In the genomic region with DNA sequence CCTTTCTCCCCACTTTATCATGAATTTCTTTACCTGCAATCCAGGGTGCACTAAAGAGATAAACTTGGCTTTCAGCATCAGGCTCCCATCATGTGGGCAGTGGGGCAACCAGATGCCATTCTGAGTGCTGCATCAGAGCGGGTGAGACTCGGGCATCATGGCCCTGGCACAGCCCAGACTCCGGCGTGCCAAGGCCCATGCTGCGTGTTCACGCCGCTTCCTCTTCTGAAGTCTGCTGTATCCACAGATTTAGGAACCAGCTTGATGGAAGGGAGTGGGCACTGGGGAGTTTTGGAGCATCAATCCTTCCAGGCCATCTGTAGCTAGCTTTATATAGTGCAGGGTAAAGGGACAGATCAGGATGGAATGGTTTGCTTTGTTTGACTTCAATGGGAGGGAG, we compare ENCODE assay signal across 17 cellular contexts. TPM values are rescaled to one million over a fixed set of nuclear protein-coding genes. Genes with fewer than 3 reads are reported as not detected.
DNase-seq lines count a peak whose midpoint lies in the region; ATAC-seq and TF ChIP-seq lines count a peak whose summit lies in the region.
"Had no signal": no experiment of that assay in that cellular context is flagged by ENCODE, and none has a peak within 500 bp of the region (broad histone marks: within the 10 kb centered on the region; RNA-seq: fewer than 3 reads in every experiment).

No MANE protein-coding gene starts in this region.

- ATAC-seq in gastroesophageal sphincter (no peak), GM21447 (IDR thresholded peaks at IDR 0.05; ENCODE audit: unreplicated experiment) (no peak)
- no peak for ATAC-seq in activated CD8-positive, alpha-beta T cell treated with anti-CD3 and anti-CD28 coated beads, Interleukin-2, amount 10 ng/mL, durations not matched to agents 7 days and 5 days
- ATAC-seq: CD8-positive, alpha-beta T cell; GM23338 had no signal

- H3K27me3 ChIP-seq in HUES6 (ENCODE audit: control insufficient read depth, insufficient read depth, low read length), result 0 out of 2 replicates have a peak, but pooled peaks cover 4% of the 10 kb centered on the region
- H3K27me3 ChIP-seq in endodermal cell (ENCODE audit: control insufficient read depth, insufficient read depth, low read length, poor library complexity, severe bottlenecking), result no peaks in the 10 kb centered on the region
- H3K27me3 ChIP-seq in gastroesophageal sphincter, result peaks cover 14% of the 10 kb centered on the region

- no peaks in the 10 kb centered on the region for H3K36me3 ChIP-seq in HUES6 (ENCODE audit: control insufficient read depth, insufficient read depth, low read length)
- H3K36me3 ChIP-seq in endodermal cell (ENCODE audit: control insufficient read depth, insufficient read depth, low read length), result no peaks in the 10 kb centered on the region
- H3K36me3 ChIP-seq in gastroesophageal sphincter, result no peaks in the 10 kb centered on the region

- peaks cover 41% of the 10 kb centered on the region for H3K4me1 Mint-ChIP-seq in brain
- peaks cover 62% of the 10 kb centered on the region for H3K4me1 Mint-ChIP-seq in endodermal cell
- no peaks in the 10 kb centered on the region for H3K4me1 Mint-ChIP-seq in activated CD4-positive, alpha-beta memory T cell treated with anti-CD3 and anti-CD28 coated beads for 36 hours (ENCODE audit: low read depth)
- H3K4me1 Mint-ChIP-seq in activated CD8-positive, alpha-beta T cell treated with anti-CD3 and anti-CD28 coated beads, Interleukin-2, amount 10 ng/mL, durations not matched to agents 7 days and 5 days (ENCODE audit: low read depth), result no peaks in the 10 kb centered on the region
- H3K4me1 Mint-ChIP-seq: CD14-positive monocyte had no signal

- POLR2A ChIA-PET in activated CD4-positive, alpha-beta memory T cell treated with anti-CD3 and anti-CD28 coated beads for 36 hours (lab: Charles Lee), result no interaction called here
- POLR2A ChIA-PET in activated CD8-positive, alpha-beta T cell treated with anti-CD3 and anti-CD28 coated beads, Interleukin-2, amount 10 ng/mL, durations not matched to agents 7 days and 5 days (lab: Charles Lee), result no interaction called here

- peak; percentile 49 for DNase-seq in endodermal cell
- DNase-seq in activated CD4-positive, alpha-beta memory T cell treated with anti-CD3 and anti-CD28 coated beads for 36 hours, result no peak
- DNase-seq in activated CD8-positive, alpha-beta T cell treated with anti-CD3 and anti-CD28 coated beads, Interleukin-2, amount 10 ng/mL, durations not matched to agents 7 days and 5 days, result no peak
- DNase-seq: CD8-positive, alpha-beta T cell; COR-L47; DMS153; DND-41; GF-D8; H9; KBM-7 had no signal

- CTCF ChIA-PET in activated CD4-positive, alpha-beta memory T cell treated with anti-CD3 and anti-CD28 coated beads for 36 hours (lab: Charles Lee), result no interaction called here
- CTCF ChIA-PET in activated CD8-positive, alpha-beta T cell treated with anti-CD3 and anti-CD28 coated beads, Interleukin-2, amount 10 ng/mL, durations not matched to agents 7 days and 5 days (lab: Charles Lee), result no interaction called here

- H3K27me3 Mint-ChIP-seq in brain (no peaks in the 10 kb centered on the region), endodermal cell (ENCODE audit: insufficient read depth) (peaks cover 16% of the 10 kb centered on the region)
- H3K27me3 Mint-ChIP-seq in activated CD4-positive, alpha-beta memory T cell treated with anti-CD3 and anti-CD28 coated beads for 36 hours, result peaks cover 4% of the 10 kb centered on the region
- H3K27me3 Mint-ChIP-seq in activated CD8-positive, alpha-beta T cell treated with anti-CD3 and anti-CD28 coated beads, Interleukin-2, amount 10 ng/mL, durations not matched to agents 7 days and 5 days (ENCODE audit: low read depth), result peaks cover 18% of the 10 kb centered on the region

- no peak overlapping the region for H3K4me3 ChIP-seq in HUES6 (ENCODE audit: low read depth, low read length)
- no peak overlapping the region for H3K4me3 ChIP-seq in endodermal cell (ENCODE audit: low read length)
- H3K4me3 ChIP-seq in gastroesophageal sphincter, result no peak overlapping the region
- H3K4me3 ChIP-seq: GM23338 had no signal

- H3K27ac Mint-ChIP-seq in brain, result peak overlapping the region in 3 of 5 experiments; percentile 14 to 77 (median 35)
- H3K27ac Mint-ChIP-seq in endodermal cell, result no peak overlapping the region
- H3K27ac Mint-ChIP-seq in activated CD4-positive, alpha-beta memory T cell treated with anti-CD3 and anti-CD28 coated beads for 36 hours, result no peak overlapping the region
- H3K27ac Mint-ChIP-seq in activated CD8-positive, alpha-beta T cell treated with anti-CD3 and anti-CD28 coated beads, Interleukin-2, amount 10 ng/mL, durations not matched to agents 7 days and 5 days, result no peak overlapping the region
- H3K27ac Mint-ChIP-seq: CD14-positive monocyte; CD8-positive, alpha-beta T cell; GM23338; H9 had no signal

- H3K4me1 ChIP-seq in HUES6 (ENCODE audit: control insufficient read depth, insufficient read depth, low read length) (peaks cover 27% of the 10 kb centered on the region), endodermal cell (ENCODE audit: control insufficient read depth, insufficient read depth, low read length) (peaks cover 23% of the 10 kb centered on the region), gastroesophageal sphincter (no peaks in the 10 kb centered on the region)

- H3K9me3 Mint-ChIP-seq in brain (no peaks in the 10 kb centered on the region), endodermal cell (peaks cover 2% of the 10 kb centered on the region)
- H3K9me3 Mint-ChIP-seq in activated CD4-positive, alpha-beta memory T cell treated with anti-CD3 and anti-CD28 coated beads for 36 hours, result no peaks in the 10 kb centered on the region
- no peaks in the 10 kb centered on the region for H3K9me3 Mint-ChIP-seq in activated CD8-positive, alpha-beta T cell treated with anti-CD3 and anti-CD28 coated beads, Interleukin-2, amount 10 ng/mL, durations not matched to agents 7 days and 5 days (ENCODE audit: insufficient read depth)
- H3K9me3 Mint-ChIP-seq: CD8-positive, alpha-beta T cell; GM23338; H9 had no signal

- intact Hi-C loops in activated CD4-positive, alpha-beta memory T cell treated with anti-CD3 and anti-CD28 coated beads for 36 hours (cut with micrococcal nuclease), result no loop called here

- peak overlapping the region; percentile 15 for H3K9ac ChIP-seq in HUES6 (ENCODE audit: low read length)
- H3K9ac ChIP-seq in endodermal cell (ENCODE audit: extremely low read depth, low read length, poor library complexity, severe bottlenecking), result no peak overlapping the region

- 89 to 93% methylated on average over 4 to 7 of the region's 7 CpGs for WGBS in endodermal cell (ENCODE audit: insufficient coverage in 1 of 2, insufficient read length in 1 of 2), 2 experiments
- WGBS in gastroesophageal sphincter (ENCODE audit: low coverage in 1 of 2), 2 donors, result 62% methylated on average over 3 of the region's 7 CpGs; no CpG with 5 or more reads in 1 of the 2 donors

- no peak for TF ChIP-seq EP300 in gastroesophageal sphincter (IDR thresholded peaks at IDR 0.05)

- H3K27ac ChIP-seq in HUES6 (ENCODE audit: low read depth, low read length) (no peak overlapping the region), endodermal cell (ENCODE audit: low read depth, low read length) (no peak overlapping the region), gastroesophageal sphincter (no peak overlapping the region)
- H3K27ac ChIP-seq: HL-60 had no signal

- H3K36me3 Mint-ChIP-seq in brain, result no peaks in the 10 kb centered on the region
- no peaks in the 10 kb centered on the region for H3K36me3 Mint-ChIP-seq in endodermal cell (ENCODE audit: low read depth)
- no peaks in the 10 kb centered on the region for H3K36me3 Mint-ChIP-seq in activated CD4-positive, alpha-beta memory T cell treated with anti-CD3 and anti-CD28 coated beads for 36 hours
- no peaks in the 10 kb centered on the region for H3K36me3 Mint-ChIP-seq in activated CD8-positive, alpha-beta T cell treated with anti-CD3 and anti-CD28 coated beads, Interleukin-2, amount 10 ng/mL, durations not matched to agents 7 days and 5 days (ENCODE audit: low read depth)
- H3K36me3 Mint-ChIP-seq: CD14-positive monocyte; CD8-positive, alpha-beta T cell had no signal

- TF ChIP-seq CTCF in brain (conservative IDR thresholded peaks at IDR 0.05) (no peak), endodermal cell (conservative IDR thresholded peaks at IDR 0.05) (no peak), gastroesophageal sphincter (IDR thresholded peaks at IDR 0.05) (no peak)

- H3K9me3 ChIP-seq in HUES6 (ENCODE audit: control insufficient read depth, insufficient read depth, low read depth, low read length) (no peaks in the 10 kb centered on the region), endodermal cell (ENCODE audit: control insufficient read depth, low read length) (peaks cover 5% of the 10 kb centered on the region), gastroesophageal sphincter (no peaks in the 10 kb centered on the region)

- TF ChIP-seq POLR2A in gastroesophageal sphincter (IDR thresholded peaks at IDR 0.05), result no peak

- H3K4me3 Mint-ChIP-seq in brain, result no peak overlapping the region
- no peak overlapping the region for H3K4me3 Mint-ChIP-seq in endodermal cell
- H3K4me3 Mint-ChIP-seq in activated CD4-positive, alpha-beta memory T cell treated with anti-CD3 and anti-CD28 coated beads for 36 hours, result no peak overlapping the region
- H3K4me3 Mint-ChIP-seq in activated CD8-positive, alpha-beta T cell treated with anti-CD3 and anti-CD28 coated beads, Interleukin-2, amount 10 ng/mL, durations not matched to agents 7 days and 5 days, result no peak overlapping the region
- H3K4me3 Mint-ChIP-seq: CD14-positive monocyte; CD8-positive, alpha-beta T cell; GM23338; H9 had no signal

RNA-seq across cellular contexts. Expression of gene PLXNA2, which starts 36.0 kb away (rescaled TPM):
- polyA plus RNA-seq in brain (ENCODE audit: insufficient read depth, low read depth, low replicate concordance), result 5.7 TPM
- total RNA-seq in endodermal cell, result 10 to 100 TPM; 61.2 to 86.1 TPM
- polyA plus RNA-seq in endodermal cell (2013, experiment 1 of 2), result 22.9 TPM
- polyA plus RNA-seq in endodermal cell (2013, experiment 2 of 2), result 24.4 TPM
- 10 to 100 TPM; 12.5 to 38.3 (median 32.0) TPM for total RNA-seq in gastroesophageal sphincter
- total RNA-seq in activated CD4-positive, alpha-beta memory T cell treated with anti-CD3 and anti-CD28 coated beads for 36 hours, result under 1 TPM; 0.29 to 0.34 TPM
- total RNA-seq in activated CD8-positive, alpha-beta T cell treated with anti-CD3 and anti-CD28 coated beads, Interleukin-2, amount 10 ng/mL, durations not matched to agents 7 days and 5 days, result 1 to 10 TPM in 1 of 2 experiments, under 1 TPM in 1; 0.84 to 1.6 TPM

Comparison
In these comparisons a context has a peak if more than half of its experiments do, and no peak if none do; other contexts are left out.
1. H3K27ac Mint-ChIP-seq: peak in brain (3 of 5); none in endodermal cell (single experiment), activated CD4-positive, alpha-beta memory T cell treated with anti-CD3 and anti-CD28 coated beads for 36 hours (single experiment) and activated CD8-positive, alpha-beta T cell treated with anti-CD3 and anti-CD28 coated beads, Interleukin-2, amount 10 ng/mL, durations not matched to agents 7 days and 5 days (single experiment).
2. RNA of gene PLXNA2, which starts 36.0 kb away (total RNA-seq): 61.2 to 86.1 TPM in endodermal cell and 12.5 to 38.3 TPM in gastroesophageal sphincter; 0.84 to 1.6 TPM in activated CD8-positive, alpha-beta T cell treated with anti-CD3 and anti-CD28 coated beads, Interleukin-2, amount 10 ng/mL, durations not matched to agents 7 days and 5 days and 0.29 to 0.34 TPM in activated CD4-positive, alpha-beta memory T cell treated with anti-CD3 and anti-CD28 coated beads for 36 hours; every median in the first group is over 4 times any median in the second.